ENCODE assay signal across 24 cellular contexts in the genomic region with DNA sequence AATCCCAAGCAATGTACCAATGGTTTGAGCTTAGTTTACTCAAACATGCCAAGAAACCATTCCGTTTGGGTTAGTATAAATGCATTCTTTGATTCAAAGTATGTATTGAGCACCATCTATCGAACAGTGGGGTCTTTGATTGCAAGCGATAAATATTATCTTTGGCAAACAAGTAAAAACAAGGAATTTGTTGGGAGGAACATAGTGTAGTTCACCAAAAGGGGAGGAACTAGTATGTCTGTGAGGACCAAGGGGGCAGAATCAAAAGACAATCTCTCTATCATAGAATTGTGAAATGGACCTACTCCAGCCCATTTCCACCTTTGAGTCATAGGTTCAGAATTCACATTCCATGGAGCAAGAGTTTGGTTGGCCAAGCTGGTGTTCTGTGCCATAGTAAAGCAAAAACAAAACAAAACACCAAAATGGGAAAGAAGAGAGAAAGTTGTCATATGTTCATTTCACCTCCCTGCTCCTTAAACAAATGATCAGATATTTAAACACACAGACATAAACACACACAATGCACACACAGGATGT.
"Had no signal": no experiment of that assay in that cellular context is flagged by ENCODE, and none has a peak within 500 bp of the region (broad histone marks: within the 10 kb centered on the region; RNA-seq: fewer than 3 reads in every experiment).

No MANE protein-coding gene starts in this region.

- H3K4me1 Mint-ChIP-seq: naive thymus-derived CD8-positive, alpha-beta T cell; neural crest cell; stimulated activated memory B cell treated with anti-CD40 and anti-IgM and Interleukin-4, amounts not matched to agents 10 μg/mL and 1 μg/mL and 100 μg/mL, for 72 hours had no signal

- ATAC-seq: heart right ventricle; naive thymus-derived CD8-positive, alpha-beta T cell; sciatic nerve; stimulated activated memory B cell treated with anti-CD40 and anti-IgM and Interleukin-4, amounts not matched to agents 10 μg/mL and 1 μg/mL and 100 μg/mL, for 72 hours; upper lobe of right lung had no signal

- H3K36me3 Mint-ChIP-seq: stimulated activated memory B cell treated with anti-CD40 and anti-IgM and Interleukin-4, amounts not matched to agents 10 μg/mL and 1 μg/mL and 100 μg/mL, for 72 hours had no signal

- H3K27me3 ChIP-seq: esophagus muscularis mucosa, heart right ventricle, tibial nerve, upper lobe of right lung, vagina had no signal

- H3K4me3 ChIP-seq: dorsolateral prefrontal cortex, esophagus muscularis mucosa, heart right ventricle, spleen, tibial nerve, upper lobe of right lung, vagina had no signal

- H3K9me3 ChIP-seq: esophagus muscularis mucosa, tibial nerve, upper lobe of right lung, vagina had no signal

- DNase-seq: cortex of kidney; dorsolateral prefrontal cortex; effector memory CD4-positive, alpha-beta T cell; foreskin melanocyte; heart right ventricle; hypothalamus; kidney glomerular epithelial cell; naive thymus-derived CD8-positive, alpha-beta T cell; posterior cingulate gyrus; spleen; stimulated activated CD4-positive, alpha-beta T cell treated with anti-CD3 and anti-CD28 coated beads, Interleukin-15, amount 100 ng/mL, for 24 hours; stimulated activated CD4-positive, alpha-beta T cell treated with anti-CD3 and anti-CD28 coated beads, Interleukin-1b, Interleukin-23, amount 100 ng/mL, for 48 hours; stimulated activated CD4-positive, alpha-beta T cell treated with anti-CD3 and anti-CD28 coated beads, Interleukin-4, amount 100 ng/mL, for 24 hours; upper lobe of right lung had no signal

- FAIRE-seq: endometrium, islet of Langerhans had no signal

- H3K27ac ChIP-seq: dorsolateral prefrontal cortex, epithelial cell of prostate, esophagus muscularis mucosa, heart right ventricle, spleen, tibial nerve, upper lobe of right lung, vagina had no signal

- H3K27ac Mint-ChIP-seq: naive thymus-derived CD8-positive, alpha-beta T cell; stimulated activated memory B cell treated with anti-CD40 and anti-IgM and Interleukin-4, amounts not matched to agents 10 μg/mL and 1 μg/mL and 100 μg/mL, for 72 hours; stimulated activated naive CD8-positive, alpha-beta T cell treated with anti-CD3 and anti-CD28 coated beads, Interleukin-15, Interleukin-2, amounts not matched to agents 100 ng/mL and 50 ng/mL, for 24 hours had no signal

- H3K4me3 Mint-ChIP-seq: naive thymus-derived CD8-positive, alpha-beta T cell; neural crest cell; stimulated activated memory B cell treated with anti-CD40 and anti-IgM and Interleukin-4, amounts not matched to agents 10 μg/mL and 1 μg/mL and 100 μg/mL, for 72 hours; stimulated activated naive CD8-positive, alpha-beta T cell treated with anti-CD3 and anti-CD28 coated beads, Interleukin-15, Interleukin-2, amounts not matched to agents 100 ng/mL and 50 ng/mL, for 24 hours had no signal

- H3K4me1 ChIP-seq: esophagus muscularis mucosa, heart right ventricle, spleen, tibial nerve, upper lobe of right lung, vagina had no signal

- H3K36me3 ChIP-seq: esophagus muscularis mucosa, heart right ventricle, spleen, tibial nerve, upper lobe of right lung, vagina had no signal
